Comparison of ENCODE assay signal across 14 cellular contexts in the genomic region with DNA sequence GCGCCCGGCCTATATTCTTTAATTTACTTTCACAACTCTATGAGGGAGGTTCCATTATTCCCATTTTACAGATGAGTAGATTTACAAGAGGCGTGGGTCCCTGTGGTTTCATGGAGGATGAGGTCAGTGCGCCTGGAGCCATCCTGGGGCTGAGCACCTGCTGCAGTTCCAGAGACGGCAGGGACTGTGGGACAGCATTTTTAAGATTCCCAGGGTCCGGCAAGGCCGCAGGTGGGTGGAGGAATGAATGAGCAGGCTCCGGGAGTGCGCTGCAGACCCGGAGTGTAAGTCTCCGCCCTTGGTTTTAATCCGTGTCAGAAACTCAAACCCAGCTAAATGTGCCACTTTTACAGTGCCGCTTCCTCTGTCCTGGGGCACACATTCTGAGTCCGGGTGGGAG. TPM values are rescaled to one million over a fixed set of nuclear protein-coding genes. Genes with fewer than 3 reads are reported as not detected.
DNase-seq lines count a peak whose midpoint lies in the region; ATAC-seq and TF ChIP-seq lines count a peak whose summit lies in the region.
"Had no signal": no experiment of that assay in that cellular context is flagged by ENCODE, and none has a peak within 500 bp of the region (broad histone marks: within the 10 kb centered on the region; RNA-seq: fewer than 3 reads in every experiment).

No MANE protein-coding gene starts in this region.

- DNase-seq in stimulated activated naive CD8-positive, alpha-beta T cell treated with anti-CD3 and anti-CD28 coated beads, Interleukin-15, Interleukin-2, amounts not matched to agents 100 U/mL and 50 U/mL, for 24 hours: no peak
- peak; percentile 66 for DNase-seq in ecto neural progenitor cell (ENCODE audit: low spot score)
- no peak for DNase-seq in type B pancreatic cell (ENCODE audit: extremely low spot score, unreplicated experiment)
- DNase-seq in activated CD8-positive, alpha-beta memory T cell treated with anti-CD3 and anti-CD28 coated beads, Interleukin-2, amount 50 U/mL, for 48 hours: no peak
- DNase-seq in A172 (ENCODE audit: low spot score): no peak
- DNase-seq in activated gamma-delta T cell treated with Interleukin-2 at 50 U/mL for 16 hours: no peak
- DNase-seq: activated CD8-positive, alpha-beta memory T cell treated with anti-CD3 and anti-CD28 coated beads, Interleukin-2, amount 10 ng/mL, durations not matched to agents 7 days and 5 days; PC-3; T-helper 2 cell had no signal

- no peak overlapping the region for H3K27ac Mint-ChIP-seq in stimulated activated naive CD8-positive, alpha-beta T cell treated with anti-CD3 and anti-CD28 coated beads, Interleukin-15, Interleukin-2, amounts not matched to agents 100 ng/mL and 50 ng/mL, for 24 hours
- H3K27ac Mint-ChIP-seq in type B pancreatic cell: peak overlapping the region; percentile 82
- H3K27ac Mint-ChIP-seq: activated CD8-positive, alpha-beta memory T cell treated with anti-CD3 and anti-CD28 coated beads, Interleukin-2, amount 10 ng/mL, durations not matched to agents 7 days and 5 days had no signal

- peak overlapping the region; percentile 41 for H3K4me3 Mint-ChIP-seq in stimulated activated naive CD8-positive, alpha-beta T cell treated with anti-CD3 and anti-CD28 coated beads, Interleukin-15, Interleukin-2, amounts not matched to agents 100 ng/mL and 50 ng/mL, for 24 hours
- peak overlapping the region; percentile 70 for H3K4me3 Mint-ChIP-seq in type B pancreatic cell
- H3K4me3 Mint-ChIP-seq: activated CD8-positive, alpha-beta memory T cell treated with anti-CD3 and anti-CD28 coated beads, Interleukin-2, amount 10 ng/mL, durations not matched to agents 7 days and 5 days had no signal

- no peaks in the 10 kb centered on the region for H3K9me3 ChIP-seq in mesodermal cell (ENCODE audit: control insufficient read depth, low read length)
- H3K9me3 ChIP-seq: breast epithelium had no signal

- H3K9me3 Mint-ChIP-seq in stimulated activated naive CD8-positive, alpha-beta T cell treated with anti-CD3 and anti-CD28 coated beads, Interleukin-15, Interleukin-2, amounts not matched to agents 100 ng/mL and 50 ng/mL, for 24 hours: no peaks in the 10 kb centered on the region
- H3K9me3 Mint-ChIP-seq in type B pancreatic cell: no peaks in the 10 kb centered on the region

- H3K27me3 Mint-ChIP-seq in stimulated activated naive CD8-positive, alpha-beta T cell treated with anti-CD3 and anti-CD28 coated beads, Interleukin-15, Interleukin-2, amounts not matched to agents 100 ng/mL and 50 ng/mL, for 24 hours: peaks cover 71% of the 10 kb centered on the region
- peaks cover 66% of the 10 kb centered on the region for H3K27me3 Mint-ChIP-seq in type B pancreatic cell

- no peak for ATAC-seq in stimulated activated naive CD8-positive, alpha-beta T cell treated with anti-CD3 and anti-CD28 coated beads, Interleukin-15, Interleukin-2, amounts not matched to agents 100 U/mL and 50 U/mL, for 24 hours
- ATAC-seq: activated CD8-positive, alpha-beta memory T cell treated with anti-CD3 and anti-CD28 coated beads, Interleukin-2, amount 10 ng/mL, durations not matched to agents 7 days and 5 days; PC-3 had no signal

- no peak overlapping the region for H3K27ac ChIP-seq in mesodermal cell (ENCODE audit: low read depth, low read length, severe bottlenecking)
- H3K27ac ChIP-seq: BLaER1, breast epithelium had no signal

- H3K36me3 ChIP-seq in mesodermal cell (ENCODE audit: control insufficient read depth, insufficient read depth, low read length): no peaks in the 10 kb centered on the region
- H3K36me3 ChIP-seq: BLaER1, breast epithelium had no signal

- 12 to 13% methylated on average over 7 to 10 of the region's 14 CpGs for WGBS in mesodermal cell (ENCODE audit: insufficient coverage in 2 of 2), 2 experiments

- no peak for TF ChIP-seq CTCF in type B pancreatic cell (conservative IDR thresholded peaks at IDR 0.05)

- peak overlapping the region; percentile 28 for H3K4me3 ChIP-seq in mesodermal cell (ENCODE audit: extremely low read depth, insufficient read depth, low read length, poor library complexity, severe bottlenecking)

- no peaks in the 10 kb centered on the region for H3K36me3 Mint-ChIP-seq in stimulated activated naive CD8-positive, alpha-beta T cell treated with anti-CD3 and anti-CD28 coated beads, Interleukin-15, Interleukin-2, amounts not matched to agents 100 ng/mL and 50 ng/mL, for 24 hours (ENCODE audit: low read depth)
- H3K36me3 Mint-ChIP-seq in type B pancreatic cell: no peaks in the 10 kb centered on the region
- H3K36me3 Mint-ChIP-seq: activated CD8-positive, alpha-beta memory T cell treated with anti-CD3 and anti-CD28 coated beads, Interleukin-2, amount 10 ng/mL, durations not matched to agents 7 days and 5 days had no signal

- peaks cover 8% of the 10 kb centered on the region for H3K4me1 ChIP-seq in mesodermal cell (ENCODE audit: control insufficient read depth, insufficient read depth, low read length, poor library complexity, severe bottlenecking)
- H3K4me1 ChIP-seq: breast epithelium had no signal

- peaks cover 33% of the 10 kb centered on the region for H3K4me1 Mint-ChIP-seq in stimulated activated naive CD8-positive, alpha-beta T cell treated with anti-CD3 and anti-CD28 coated beads, Interleukin-15, Interleukin-2, amounts not matched to agents 100 ng/mL and 50 ng/mL, for 24 hours (ENCODE audit: low read depth)
- H3K4me1 Mint-ChIP-seq in type B pancreatic cell (ENCODE audit: unreplicated experiment): peaks cover 48% of the 10 kb centered on the region

RNA-seq across cellular contexts. Expression of a gene that starts 4.1 kb away (rescaled TPM):
- not detected for polyA plus RNA-seq in mesodermal cell (2013, experiment 1 of 2)
- polyA plus RNA-seq in mesodermal cell (2013, experiment 2 of 2): not detected
- 0.29 and 2.1 TPM in 2 replicates for total RNA-seq in type B pancreatic cell (ENCODE audit: low replicate concordance)
- 0.02 TPM in 1 of 2 replicates, not detected in the other for total RNA-seq in A172 (2014; rRNA removed; shearing (Covaris generic))
- total RNA-seq: activated CD8-positive, alpha-beta memory T cell treated with anti-CD3 and anti-CD28 coated beads, Interleukin-2, amount 10 ng/mL, durations not matched to agents 7 days and 5 days; epithelial cell of proximal tubule; PC-3 had no signal

RNA-seq across cellular contexts. Expression of a gene that starts 44.6 kb away (rescaled TPM):
- 157 TPM for polyA plus RNA-seq in mesodermal cell (2013, experiment 1 of 2)
- polyA plus RNA-seq in mesodermal cell (2013, experiment 2 of 2): 150 TPM
- total RNA-seq in type B pancreatic cell (ENCODE audit: low replicate concordance): 190 and 287 TPM in 2 replicates
- 198 and 207 TPM in 2 replicates for total RNA-seq in A172 (2014; rRNA removed; shearing (Covaris generic))

RNA-seq across cellular contexts. Expression of a gene that starts 59.5 kb away (rescaled TPM):
- polyA plus RNA-seq in mesodermal cell (2013, experiment 1 of 2): not detected
- polyA plus RNA-seq in mesodermal cell (2013, experiment 2 of 2): not detected
- 1.5 TPM in 1 of 2 replicates, not detected in the other for total RNA-seq in type B pancreatic cell (ENCODE audit: low replicate concordance)
- total RNA-seq in A172 (2014; rRNA removed; shearing (Covaris generic)): not detected in 2 replicates
- total RNA-seq: activated CD8-positive, alpha-beta memory T cell treated with anti-CD3 and anti-CD28 coated beads, Interleukin-2, amount 10 ng/mL, durations not matched to agents 7 days and 5 days; breast epithelium; epithelial cell of proximal tubule; PC-3 had no signal
